ENCODE assay signal across 1 cellular context in genomic region chr2:207629553-207629952, GRCh38.
TF ChIP-seq lines count a peak whose summit lies in the region.

No MANE protein-coding gene starts in this region.

TF ChIP-seq in WTC11, 78 proteins besides CTCF, POLR2A, EP300 and RAD21 (continued from another document):
- TF ChIP-seq ATF6 (CRISPR knock-in tag; IDR thresholded peaks at IDR 0.05) (no peak), MYBL2 (CRISPR knock-in tag; IDR thresholded peaks at IDR 0.05) (no peak), ZNF425 (CRISPR knock-in tag; conservative IDR thresholded peaks at IDR 0.05) (no peak), ZNF219 (CRISPR knock-in tag; IDR thresholded peaks at IDR 0.05; ENCODE audit: borderline replicate concordance) (no peak), NR3C1 (CRISPR knock-in tag; conservative IDR thresholded peaks at IDR 0.05; ENCODE audit: low read depth) (no peak), JAZF1 (CRISPR knock-in tag; IDR thresholded peaks at IDR 0.05) (no peak), NFE2L1 (CRISPR knock-in tag; IDR thresholded peaks at IDR 0.05) (no peak), ATF3 (CRISPR knock-in tag; conservative IDR thresholded peaks at IDR 0.05) (no peak), CBFB (CRISPR knock-in tag; IDR thresholded peaks at IDR 0.05; ENCODE audit: low read depth) (no peak), PRRX2 (CRISPR knock-in tag; IDR thresholded peaks at IDR 0.05) (no peak)
- TF ChIP-seq, protein P1, sequence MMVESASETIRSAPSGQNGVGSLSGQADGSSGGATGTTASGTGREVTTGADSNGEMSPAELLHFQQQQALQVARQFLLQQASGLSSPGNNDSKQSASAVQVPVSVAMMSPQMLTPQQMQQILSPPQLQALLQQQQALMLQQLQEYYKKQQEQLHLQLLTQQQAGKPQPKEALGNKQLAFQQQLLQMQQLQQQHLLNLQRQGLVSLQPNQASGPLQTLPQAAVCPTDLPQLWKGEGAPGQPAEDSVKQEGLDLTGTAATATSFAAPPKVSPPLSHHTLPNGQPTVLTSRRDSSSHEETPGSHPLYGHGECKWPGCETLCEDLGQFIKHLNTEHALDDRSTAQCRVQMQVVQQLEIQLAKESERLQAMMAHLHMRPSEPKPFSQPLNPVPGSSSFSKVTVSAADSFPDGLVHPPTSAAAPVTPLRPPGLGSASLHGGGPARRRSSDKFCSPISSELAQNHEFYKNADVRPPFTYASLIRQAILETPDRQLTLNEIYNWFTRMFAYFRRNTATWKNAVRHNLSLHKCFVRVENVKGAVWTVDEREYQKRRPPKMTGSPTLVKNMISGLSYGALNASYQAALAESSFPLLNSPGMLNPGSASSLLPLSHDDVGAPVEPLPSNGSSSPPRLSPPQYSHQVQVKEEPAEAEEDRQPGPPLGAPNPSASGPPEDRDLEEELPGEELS (CRISPR knock-in tag; IDR thresholded peaks at IDR 0.05), result no peak
- TF ChIP-seq, protein P2, sequence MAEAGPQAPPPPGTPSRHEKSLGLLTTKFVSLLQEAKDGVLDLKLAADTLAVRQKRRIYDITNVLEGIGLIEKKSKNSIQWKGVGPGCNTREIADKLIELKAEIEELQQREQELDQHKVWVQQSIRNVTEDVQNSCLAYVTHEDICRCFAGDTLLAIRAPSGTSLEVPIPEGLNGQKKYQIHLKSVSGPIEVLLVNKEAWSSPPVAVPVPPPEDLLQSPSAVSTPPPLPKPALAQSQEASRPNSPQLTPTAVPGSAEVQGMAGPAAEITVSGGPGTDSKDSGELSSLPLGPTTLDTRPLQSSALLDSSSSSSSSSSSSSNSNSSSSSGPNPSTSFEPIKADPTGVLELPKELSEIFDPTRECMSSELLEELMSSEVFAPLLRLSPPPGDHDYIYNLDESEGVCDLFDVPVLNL (CRISPR knock-in tag; IDR thresholded peaks at IDR 0.05; ENCODE audit: borderline replicate concordance, low read depth), result no peak
- TF ChIP-seq, protein P3, sequence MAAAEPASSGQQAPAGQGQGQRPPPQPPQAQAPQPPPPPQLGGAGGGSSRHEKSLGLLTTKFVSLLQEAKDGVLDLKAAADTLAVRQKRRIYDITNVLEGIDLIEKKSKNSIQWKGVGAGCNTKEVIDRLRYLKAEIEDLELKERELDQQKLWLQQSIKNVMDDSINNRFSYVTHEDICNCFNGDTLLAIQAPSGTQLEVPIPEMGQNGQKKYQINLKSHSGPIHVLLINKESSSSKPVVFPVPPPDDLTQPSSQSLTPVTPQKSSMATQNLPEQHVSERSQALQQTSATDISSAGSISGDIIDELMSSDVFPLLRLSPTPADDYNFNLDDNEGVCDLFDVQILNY (CRISPR knock-in tag; IDR thresholded peaks at IDR 0.05), result no peak
- TF ChIP-seq, protein P4, sequence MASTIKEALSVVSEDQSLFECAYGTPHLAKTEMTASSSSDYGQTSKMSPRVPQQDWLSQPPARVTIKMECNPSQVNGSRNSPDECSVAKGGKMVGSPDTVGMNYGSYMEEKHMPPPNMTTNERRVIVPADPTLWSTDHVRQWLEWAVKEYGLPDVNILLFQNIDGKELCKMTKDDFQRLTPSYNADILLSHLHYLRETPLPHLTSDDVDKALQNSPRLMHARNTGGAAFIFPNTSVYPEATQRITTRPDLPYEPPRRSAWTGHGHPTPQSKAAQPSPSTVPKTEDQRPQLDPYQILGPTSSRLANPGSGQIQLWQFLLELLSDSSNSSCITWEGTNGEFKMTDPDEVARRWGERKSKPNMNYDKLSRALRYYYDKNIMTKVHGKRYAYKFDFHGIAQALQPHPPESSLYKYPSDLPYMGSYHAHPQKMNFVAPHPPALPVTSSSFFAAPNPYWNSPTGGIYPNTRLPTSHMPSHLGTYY (CRISPR knock-in tag; IDR thresholded peaks at IDR 0.05), result no peak
